Comparison of ENCODE assay signal across 8 cellular contexts in the genomic region with DNA sequence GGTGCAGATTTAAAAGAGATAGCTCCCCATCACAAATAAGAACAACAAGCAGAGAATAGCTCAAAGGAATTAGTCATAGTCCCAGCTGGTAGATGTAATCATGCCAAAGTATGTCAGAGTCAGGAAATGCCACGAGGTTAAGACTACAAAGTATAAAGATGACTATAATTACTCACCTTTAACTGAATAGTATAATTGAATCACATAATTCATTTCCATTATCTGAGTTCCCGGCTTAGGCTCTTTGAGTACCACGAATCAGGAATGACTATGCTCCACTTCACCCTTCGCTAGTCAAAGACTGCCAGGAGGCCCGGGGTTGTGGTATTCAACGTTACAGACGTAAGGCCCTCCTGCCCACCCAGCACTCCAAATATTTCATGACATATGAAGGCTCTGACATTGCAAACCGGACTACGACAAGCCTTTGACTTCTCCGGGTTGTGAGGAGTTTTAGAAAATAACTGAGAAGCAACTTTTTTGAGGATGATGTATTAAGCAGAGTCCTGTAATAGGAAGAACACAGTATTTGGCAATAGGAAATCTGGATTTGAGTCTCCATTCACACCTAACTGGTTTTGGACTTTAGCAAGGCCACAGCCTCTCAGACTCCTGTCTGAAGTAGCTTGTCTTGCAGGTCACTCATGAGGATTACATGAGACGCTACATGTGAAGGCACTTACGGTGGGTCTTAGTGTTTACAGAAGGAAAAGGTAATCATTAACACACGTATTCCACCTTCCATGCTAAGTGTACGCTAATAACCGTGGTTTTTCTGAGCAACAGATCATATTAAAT.
A peak's percentile ranks its signal among the peaks of the same experiment; 100 is the strongest.
DNase-seq lines count a peak whose midpoint lies in the region; ATAC-seq and TF ChIP-seq lines count a peak whose summit lies in the region.

No MANE protein-coding gene starts in this region.

- no peaks in the 10 kb centered on the region for H3K9me3 Mint-ChIP-seq in CD14-positive monocyte
- H3K9me3 Mint-ChIP-seq in central memory CD8-positive, alpha-beta T cell: no peaks in the 10 kb centered on the region

- peak overlapping the region in 6 of 7 donors; percentile 44 to 91 (median 82) for H3K27ac Mint-ChIP-seq in CD14-positive monocyte
- peak overlapping the region; percentile 87 for H3K27ac Mint-ChIP-seq in central memory CD8-positive, alpha-beta T cell (ENCODE audit: low read depth)

- H3K4me3 Mint-ChIP-seq in CD14-positive monocyte: no peak overlapping the region
- no peak overlapping the region for H3K4me3 Mint-ChIP-seq in central memory CD8-positive, alpha-beta T cell

- ATAC-seq in central memory CD8-positive, alpha-beta T cell (replicated peaks; ENCODE audit: extremely low read depth, poor library complexity, severe bottlenecking): no peak
- no peak for ATAC-seq in HG03280 (IDR thresholded peaks at IDR 0.05; ENCODE audit: unreplicated experiment)
- ATAC-seq in GM18861 (IDR thresholded peaks at IDR 0.05; ENCODE audit: unreplicated experiment): no peak
- no peak for ATAC-seq in HG02763 (IDR thresholded peaks at IDR 0.05; ENCODE audit: unreplicated experiment)

- DNase-seq in CD14-positive monocyte (ENCODE audit: low spot score) (no peak), NCI-H1436 (lab: John Stamatoyannopoulos, UW) (peak; percentile 30), non-pigmented ciliary epithelial cell (ENCODE audit: low read depth) (peak; percentile 80), SK-N-DZ (ENCODE audit: low spot score) (no peak)
- DNase-seq in central memory CD8-positive, alpha-beta T cell (ENCODE audit: low spot score in 2 of 2): no peak

- peaks cover 24% of the 10 kb centered on the region for H3K4me1 Mint-ChIP-seq in CD14-positive monocyte
- H3K4me1 Mint-ChIP-seq in central memory CD8-positive, alpha-beta T cell: peaks cover 26% of the 10 kb centered on the region

- H3K36me3 Mint-ChIP-seq in CD14-positive monocyte: no peaks in the 10 kb centered on the region
- peaks cover 1% of the 10 kb centered on the region for H3K36me3 Mint-ChIP-seq in central memory CD8-positive, alpha-beta T cell (ENCODE audit: insufficient read depth)

- TF ChIP-seq CTCF in CD14-positive monocyte (IDR thresholded peaks at IDR 0.05): no peak

- intact Hi-C loops in CD14-positive monocyte (cut with micrococcal nuclease): no loop called here

- H3K27me3 Mint-ChIP-seq in CD14-positive monocyte (ENCODE audit: low read depth in 3 of 3): peaks cover 0 to 6% (median 0%) of the 10 kb centered on the region in 3 donors
- no peaks in the 10 kb centered on the region for H3K27me3 Mint-ChIP-seq in central memory CD8-positive, alpha-beta T cell

Comparison
In these comparisons a context has a peak if more than half of its experiments do, and no peak if none do; other contexts are left out.
1. DNase-seq: peak in NCI-H1436 (single experiment) and non-pigmented ciliary epithelial cell (single experiment); none in CD14-positive monocyte (single experiment), central memory CD8-positive, alpha-beta T cell (0 of 2) and SK-N-DZ (single experiment).